ENCODE assay signal across 2 cellular contexts in the genomic region with DNA sequence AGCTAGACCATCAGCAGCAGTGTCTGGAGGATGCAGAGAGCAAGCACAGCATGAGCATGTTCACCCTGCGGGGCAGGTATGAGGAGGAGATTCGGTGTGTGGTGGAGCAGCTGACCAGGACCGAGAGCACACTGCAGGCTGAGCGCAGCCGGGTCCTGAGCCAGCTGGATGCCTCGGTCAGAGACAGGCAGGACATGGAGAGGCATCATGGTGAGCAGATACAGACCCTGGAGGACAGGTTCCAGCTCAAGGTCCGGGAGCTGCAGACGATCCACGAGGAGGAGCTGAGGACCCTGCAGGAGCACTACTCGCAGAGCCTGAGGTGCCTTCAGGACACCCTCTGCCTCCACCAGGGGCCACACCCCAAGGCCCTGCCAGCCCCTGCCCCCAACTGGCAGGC.
TF ChIP-seq lines count a peak whose summit lies in the region.

No MANE protein-coding gene starts in this region.

TF ChIP-seq in A549, 52 proteins besides CTCF, POLR2A, EP300 and RAD21 (continued from another document):
- TF ChIP-seq HOXA7 (CRISPR knock-in tag; IDR thresholded peaks at IDR 0.05) (no peak), HOXB5 (CRISPR knock-in tag; IDR thresholded peaks at IDR 0.05) (no peak), FOSL2 (IDR thresholded peaks at IDR 0.05) (no peak), FOSL2 (CRISPR knock-in tag; IDR thresholded peaks at IDR 0.05) (no peak), ZSCAN20 (CRISPR knock-in tag; IDR thresholded peaks at IDR 0.05) (no peak)

TF ChIP-seq in WTC11, 78 proteins besides CTCF, POLR2A, EP300 and RAD21 (continued from another document):
- TF ChIP-seq, protein P1, sequence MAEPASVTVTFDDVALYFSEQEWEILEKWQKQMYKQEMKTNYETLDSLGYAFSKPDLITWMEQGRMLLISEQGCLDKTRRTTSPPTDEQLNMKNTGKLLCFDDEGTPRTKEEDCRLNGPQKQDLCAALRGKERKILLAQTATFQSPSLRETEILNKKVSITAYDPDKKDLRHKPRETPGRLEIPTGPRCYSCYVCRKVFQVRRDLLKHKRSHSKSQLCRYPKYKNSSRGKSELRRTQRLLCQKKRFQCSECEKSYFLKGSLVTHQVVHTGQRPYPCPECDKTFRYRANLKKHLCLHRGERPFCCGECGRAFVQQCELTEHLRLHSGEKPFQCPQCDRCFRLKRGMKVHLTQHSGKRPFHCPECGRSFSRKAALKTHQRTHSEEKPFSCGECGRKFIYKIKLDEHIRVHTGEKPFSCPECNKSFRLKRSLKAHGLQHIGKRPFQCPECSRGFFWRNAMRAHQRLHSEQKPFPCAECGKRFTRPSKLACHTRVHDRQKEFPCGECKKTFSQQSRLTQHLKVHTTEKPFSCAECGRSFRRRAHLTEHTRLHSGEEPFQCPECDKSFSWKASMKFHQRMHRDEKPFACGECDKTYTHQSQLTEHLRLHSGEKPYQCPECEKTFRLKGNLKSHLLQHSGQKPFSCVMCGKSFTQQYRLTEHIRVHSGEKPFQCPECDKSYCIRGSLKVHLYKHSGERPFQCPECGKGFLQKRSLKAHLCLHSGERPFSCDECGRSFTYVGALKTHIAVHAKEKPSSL (CRISPR knock-in tag; conservative IDR thresholded peaks at IDR 0.05): no peak
- TF ChIP-seq NFATC4 (CRISPR knock-in tag; IDR thresholded peaks at IDR 0.05): no peak
- no peak for TF ChIP-seq TCF7 (CRISPR knock-in tag; IDR thresholded peaks at IDR 0.05; ENCODE audit: low read depth)
- TF ChIP-seq GTF2I (CRISPR knock-in tag; conservative IDR thresholded peaks at IDR 0.05): no peak
- TF ChIP-seq, protein P2, sequence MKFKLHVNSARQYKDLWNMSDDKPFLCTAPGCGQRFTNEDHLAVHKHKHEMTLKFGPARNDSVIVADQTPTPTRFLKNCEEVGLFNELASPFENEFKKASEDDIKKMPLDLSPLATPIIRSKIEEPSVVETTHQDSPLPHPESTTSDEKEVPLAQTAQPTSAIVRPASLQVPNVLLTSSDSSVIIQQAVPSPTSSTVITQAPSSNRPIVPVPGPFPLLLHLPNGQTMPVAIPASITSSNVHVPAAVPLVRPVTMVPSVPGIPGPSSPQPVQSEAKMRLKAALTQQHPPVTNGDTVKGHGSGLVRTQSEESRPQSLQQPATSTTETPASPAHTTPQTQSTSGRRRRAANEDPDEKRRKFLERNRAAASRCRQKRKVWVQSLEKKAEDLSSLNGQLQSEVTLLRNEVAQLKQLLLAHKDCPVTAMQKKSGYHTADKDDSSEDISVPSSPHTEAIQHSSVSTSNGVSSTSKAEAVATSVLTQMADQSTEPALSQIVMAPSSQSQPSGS (CRISPR knock-in tag; IDR thresholded peaks at IDR 0.05; ENCODE audit: borderline replicate concordance, low read depth): no peak
- TF ChIP-seq, protein P3, sequence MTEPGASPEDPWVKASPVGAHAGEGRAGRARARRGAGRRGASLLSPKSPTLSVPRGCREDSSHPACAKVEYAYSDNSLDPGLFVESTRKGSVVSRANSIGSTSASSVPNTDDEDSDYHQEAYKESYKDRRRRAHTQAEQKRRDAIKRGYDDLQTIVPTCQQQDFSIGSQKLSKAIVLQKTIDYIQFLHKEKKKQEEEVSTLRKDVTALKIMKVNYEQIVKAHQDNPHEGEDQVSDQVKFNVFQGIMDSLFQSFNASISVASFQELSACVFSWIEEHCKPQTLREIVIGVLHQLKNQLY (CRISPR knock-in tag; IDR thresholded peaks at IDR 0.05): no peak
- TF ChIP-seq, protein P4, sequence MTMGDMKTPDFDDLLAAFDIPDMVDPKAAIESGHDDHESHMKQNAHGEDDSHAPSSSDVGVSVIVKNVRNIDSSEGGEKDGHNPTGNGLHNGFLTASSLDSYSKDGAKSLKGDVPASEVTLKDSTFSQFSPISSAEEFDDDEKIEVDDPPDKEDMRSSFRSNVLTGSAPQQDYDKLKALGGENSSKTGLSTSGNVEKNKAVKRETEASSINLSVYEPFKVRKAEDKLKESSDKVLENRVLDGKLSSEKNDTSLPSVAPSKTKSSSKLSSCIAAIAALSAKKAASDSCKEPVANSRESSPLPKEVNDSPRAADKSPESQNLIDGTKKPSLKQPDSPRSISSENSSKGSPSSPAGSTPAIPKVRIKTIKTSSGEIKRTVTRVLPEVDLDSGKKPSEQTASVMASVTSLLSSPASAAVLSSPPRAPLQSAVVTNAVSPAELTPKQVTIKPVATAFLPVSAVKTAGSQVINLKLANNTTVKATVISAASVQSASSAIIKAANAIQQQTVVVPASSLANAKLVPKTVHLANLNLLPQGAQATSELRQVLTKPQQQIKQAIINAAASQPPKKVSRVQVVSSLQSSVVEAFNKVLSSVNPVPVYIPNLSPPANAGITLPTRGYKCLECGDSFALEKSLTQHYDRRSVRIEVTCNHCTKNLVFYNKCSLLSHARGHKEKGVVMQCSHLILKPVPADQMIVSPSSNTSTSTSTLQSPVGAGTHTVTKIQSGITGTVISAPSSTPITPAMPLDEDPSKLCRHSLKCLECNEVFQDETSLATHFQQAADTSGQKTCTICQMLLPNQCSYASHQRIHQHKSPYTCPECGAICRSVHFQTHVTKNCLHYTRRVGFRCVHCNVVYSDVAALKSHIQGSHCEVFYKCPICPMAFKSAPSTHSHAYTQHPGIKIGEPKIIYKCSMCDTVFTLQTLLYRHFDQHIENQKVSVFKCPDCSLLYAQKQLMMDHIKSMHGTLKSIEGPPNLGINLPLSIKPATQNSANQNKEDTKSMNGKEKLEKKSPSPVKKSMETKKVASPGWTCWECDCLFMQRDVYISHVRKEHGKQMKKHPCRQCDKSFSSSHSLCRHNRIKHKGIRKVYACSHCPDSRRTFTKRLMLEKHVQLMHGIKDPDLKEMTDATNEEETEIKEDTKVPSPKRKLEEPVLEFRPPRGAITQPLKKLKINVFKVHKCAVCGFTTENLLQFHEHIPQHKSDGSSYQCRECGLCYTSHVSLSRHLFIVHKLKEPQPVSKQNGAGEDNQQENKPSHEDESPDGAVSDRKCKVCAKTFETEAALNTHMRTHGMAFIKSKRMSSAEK (CRISPR knock-in tag; IDR thresholded peaks at IDR 0.05; ENCODE audit: borderline replicate concordance): no peak
- TF ChIP-seq, protein P5, sequence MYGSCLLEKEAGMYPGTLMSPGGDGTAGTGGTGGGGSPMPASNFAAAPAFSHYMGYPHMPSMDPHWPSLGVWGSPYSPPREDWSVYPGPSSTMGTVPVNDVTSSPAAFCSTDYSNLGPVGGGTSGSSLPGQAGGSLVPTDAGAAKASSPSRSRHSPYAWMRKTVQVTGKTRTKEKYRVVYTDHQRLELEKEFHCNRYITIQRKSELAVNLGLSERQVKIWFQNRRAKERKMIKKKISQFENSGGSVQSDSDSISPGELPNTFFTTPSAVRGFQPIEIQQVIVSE (CRISPR knock-in tag; IDR thresholded peaks at IDR 0.05; ENCODE audit: borderline replicate concordance): no peak
- no peak for TF ChIP-seq ATF1 (CRISPR knock-in tag; IDR thresholded peaks at IDR 0.05)
- TF ChIP-seq, protein P6, sequence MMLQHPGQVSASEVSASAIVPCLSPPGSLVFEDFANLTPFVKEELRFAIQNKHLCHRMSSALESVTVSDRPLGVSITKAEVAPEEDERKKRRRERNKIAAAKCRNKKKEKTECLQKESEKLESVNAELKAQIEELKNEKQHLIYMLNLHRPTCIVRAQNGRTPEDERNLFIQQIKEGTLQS (CRISPR knock-in tag; conservative IDR thresholded peaks at IDR 0.05): no peak
- no peak for TF ChIP-seq MXD4 (CRISPR knock-in tag; IDR thresholded peaks at IDR 0.05; ENCODE audit: borderline replicate concordance)
- TF ChIP-seq NFYB (CRISPR knock-in tag; conservative IDR thresholded peaks at IDR 0.05; ENCODE audit: low read depth): no peak
- TF ChIP-seq ELF4 (CRISPR knock-in tag; IDR thresholded peaks at IDR 0.05; ENCODE audit: low read depth): no peak
- TF ChIP-seq ZNF671 (CRISPR knock-in tag; IDR thresholded peaks at IDR 0.05): no peak
